ENCODE assay signal across 6 cellular contexts in genomic region chr17:82696916-82697807, GRCh38. TPM values are rescaled to one million over a fixed set of nuclear protein-coding genes. Genes with fewer than 3 reads are reported as not detected.
DNase-seq lines count a peak whose midpoint lies in the region; TF ChIP-seq lines count a peak whose summit lies in the region.

No MANE protein-coding gene starts in this region.

- no peaks in the 10 kb centered on the region for H3K36me3 ChIP-seq in fibroblast of lung (ENCODE audit: control insufficient read depth, insufficient read depth, low read length)

- peaks cover 6% of the 10 kb centered on the region for H3K27me3 ChIP-seq in fibroblast of lung (ENCODE audit: control insufficient read depth, insufficient read depth, low read length)

- CTCF ChIA-PET in HEK293T (lab: Yijun Ruan, JAX): no interaction called here

- H3K4me3 ChIP-seq in fibroblast of lung (replicated peaks in 1 of 4; ENCODE audit: control extremely low read depth in 1 of 4, insufficient read depth in 1 of 4, low read depth in 3 of 4, low read length in 4 of 4): peak overlapping the region; percentile 5 to 62 (median 33)

- H3K4me2 ChIP-seq in fibroblast of lung (ENCODE audit: extremely low read depth, insufficient read depth, low read length): peak overlapping the region; percentile 94

- TF ChIP-seq CTCF in fibroblast of lung (conservative IDR thresholded peaks at IDR 0.05 in 1 of 2, IDR thresholded peaks at IDR 0.05 in 1 of 2; ENCODE audit: low read depth in 1 of 2, low read length in 2 of 2): no peak

- no peaks in the 10 kb centered on the region for H3K9me3 ChIP-seq in fibroblast of lung (ENCODE audit: control insufficient read depth, insufficient read depth, low read depth, low read length)

- H3K27ac ChIP-seq in fibroblast of lung (ENCODE audit: insufficient read depth, low read length): no peak overlapping the region

- H3K79me2 ChIP-seq in fibroblast of lung (ENCODE audit: control insufficient read depth, insufficient read depth, low read length): no peaks in the 10 kb centered on the region

- no peak overlapping the region for H2AFZ ChIP-seq in fibroblast of lung (ENCODE audit: low read length)

- POLR2A ChIA-PET in HEK293T (lab: Yijun Ruan, JAX): interaction anchor here (0.8 to 1.4 kb wide), 2 partner anchors 9 to 19 kb away, joined by 3 read pairs; partner anchors contain the start of gene FN3KRP

- H3K9ac ChIP-seq in fibroblast of lung (ENCODE audit: insufficient read depth, low read length): no peak overlapping the region

- H3K4me1 ChIP-seq in fibroblast of lung (ENCODE audit: control insufficient read depth, extremely low read depth, insufficient read depth, low read length): peaks cover 5% of the 10 kb centered on the region

- DNase-seq in NCI-H748 (lab: John Stamatoyannopoulos, UW; ENCODE audit: unreplicated experiment) (peak; percentile 25), NCI-H748 treated with DMSO at 0.1 percent for 48 hours (lab: John Stamatoyannopoulos, UW) (no peak), fibroblast of lung (ENCODE audit: low read depth in 2 of 2) (no peak), cerebellar cortex (ENCODE audit: low spot score) (no peak), HEK293T (ENCODE audit: extremely low spot score) (no peak)
- DNase-seq in stimulated activated CD8-positive, alpha-beta memory T cell treated with anti-CD3 and anti-CD28 coated beads, Interleukin-4, amount 100 ng/mL, for 48 hours: peak; percentile 40

- no peaks in the 10 kb centered on the region for H4K20me1 ChIP-seq in fibroblast of lung (ENCODE audit: control insufficient read depth, extremely low read depth, insufficient read depth, low read length)

TF ChIP-seq in HEK293T, 16 proteins besides CTCF, POLR2A, EP300 and RAD21:
- no peak for TF ChIP-seq ZNF384 (IDR thresholded peaks at IDR 0.05)
- TF ChIP-seq PKNOX1 (IDR thresholded peaks at IDR 0.05): no peak
- TF ChIP-seq ELF4 (IDR thresholded peaks at IDR 0.05): no peak
- no peak for TF ChIP-seq SP1 (IDR thresholded peaks at IDR 0.05)
- no peak for TF ChIP-seq HDGF (IDR thresholded peaks at IDR 0.05; ENCODE audit: borderline replicate concordance)
- no peak for TF ChIP-seq SUZ12 (IDR thresholded peaks at IDR 0.05)
- no peak for TF ChIP-seq BHLHE40 (IDR thresholded peaks at IDR 0.05; ENCODE audit: borderline replicate concordance)
- TF ChIP-seq NFRKB (IDR thresholded peaks at IDR 0.05): no peak
- TF ChIP-seq FOXM1 (IDR thresholded peaks at IDR 0.05; ENCODE audit: borderline replicate concordance): no peak
- no peak for TF ChIP-seq LEF1 (IDR thresholded peaks at IDR 0.05; ENCODE audit: borderline replicate concordance)
- no peak for TF ChIP-seq L3MBTL2 (conservative IDR thresholded peaks at IDR 0.05)
- TF ChIP-seq TARDBP (IDR thresholded peaks at IDR 0.05): no peak
- no peak for TF ChIP-seq FOXK2 (IDR thresholded peaks at IDR 0.05)
- TF ChIP-seq ARNT (IDR thresholded peaks at IDR 0.05): no peak
- no peak for TF ChIP-seq FOXA1 (IDR thresholded peaks at IDR 0.05)
- TF ChIP-seq CTBP1 (IDR thresholded peaks at IDR 0.05; ENCODE audit: borderline replicate concordance): no peak

RNA-seq across cellular contexts. Expression of gene RAB40B, which starts 1.3 kb away (rescaled TPM):
- total RNA-seq in fibroblast of lung: 3.3 and 3.6 TPM in 2 replicates
- polyA plus RNA-seq in fibroblast of lung: 3.3 and 5.9 TPM in 2 replicates
- 5.9 and 8.6 TPM in 2 replicates for polyA plus RNA-seq in fibroblast of lung (2012)
- polyA minus RNA-seq in fibroblast of lung (ENCODE audit: low replicate concordance): 0.63 and 3.4 TPM in 2 replicates

RNA-seq across cellular contexts. Expression of gene FN3KRP, which starts 19.3 kb away (rescaled TPM):
- total RNA-seq in fibroblast of lung: 11.6 and 13.2 TPM in 2 replicates
- polyA plus RNA-seq in fibroblast of lung: 16.5 and 30.6 TPM in 2 replicates
- 26.2 and 54.2 TPM in 2 replicates for polyA plus RNA-seq in fibroblast of lung (2012)
- polyA minus RNA-seq in fibroblast of lung (ENCODE audit: low replicate concordance): 3.5 and 40.0 TPM in 2 replicates

RNA-seq across cellular contexts. Expression of gene FN3K, which starts 38.3 kb away (rescaled TPM):
- total RNA-seq in fibroblast of lung: 5.6 and 8.9 TPM in 2 replicates
- 0.61 and 0.69 TPM in 2 replicates for polyA plus RNA-seq in fibroblast of lung
- 8.0 and 8.9 TPM in 2 replicates for polyA plus RNA-seq in fibroblast of lung (2012)
- 1.1 and 5.4 TPM in 2 replicates for polyA minus RNA-seq in fibroblast of lung (ENCODE audit: low replicate concordance)

RNA-seq across cellular contexts. Expression of gene WDR45B, which starts 48.9 kb away (rescaled TPM):
- total RNA-seq in fibroblast of lung: 51.6 and 66.2 TPM in 2 replicates
- 80.9 and 95.2 TPM in 2 replicates for polyA plus RNA-seq in fibroblast of lung
- polyA plus RNA-seq in fibroblast of lung (2012): 62.2 and 64.4 TPM in 2 replicates
- polyA minus RNA-seq in fibroblast of lung (ENCODE audit: low replicate concordance): 39.5 and 55.5 TPM in 2 replicates

RNA-seq across cellular contexts. Expression of gene TBCD, which starts 54.7 kb away (rescaled TPM):
- total RNA-seq in fibroblast of lung: 24.9 and 36.7 TPM in 2 replicates
- 22.1 and 56.7 TPM in 2 replicates for polyA plus RNA-seq in fibroblast of lung
- 44.9 and 96.5 TPM in 2 replicates for polyA plus RNA-seq in fibroblast of lung (2012)
- polyA minus RNA-seq in fibroblast of lung (ENCODE audit: low replicate concordance): 78.1 and 120 TPM in 2 replicates

Comparison
In these comparisons a context has a peak if more than half of its experiments do, and no peak if none do; other contexts are left out.
1. DNase-seq: peak in NCI-H748 (single experiment) and stimulated activated CD8-positive, alpha-beta memory T cell treated with anti-CD3 and anti-CD28 coated beads, Interleukin-4, amount 100 ng/mL, for 48 hours (single experiment); none in NCI-H748 treated with DMSO at 0.1 percent for 48 hours (single experiment), fibroblast of lung (0 of 2), cerebellar cortex (single experiment) and HEK293T (single experiment).